ENCODE assay signal across 1 cellular context in the genomic region with DNA sequence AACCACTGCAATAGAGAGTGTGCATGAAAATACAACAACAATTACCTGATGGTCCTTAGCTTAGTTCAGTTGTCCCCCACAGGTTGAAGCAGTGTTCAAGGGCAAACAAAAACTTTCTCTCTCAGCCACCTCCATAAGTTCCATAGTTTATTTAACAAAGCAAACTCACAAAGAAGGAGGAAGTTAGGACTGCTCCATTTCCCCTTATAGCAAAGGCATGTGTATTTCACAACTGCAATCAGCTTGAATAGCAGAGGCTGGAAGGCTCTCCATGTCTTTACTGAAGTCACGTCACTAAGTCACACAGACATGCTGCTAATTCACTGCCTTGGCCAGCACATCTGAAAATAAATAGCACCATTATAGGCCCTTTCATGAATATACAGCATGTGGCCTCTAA.
TF ChIP-seq lines count a peak whose summit lies in the region.

No MANE protein-coding gene starts in this region.

TF ChIP-seq in SK-N-SH, 30 proteins besides CTCF, POLR2A, EP300 and RAD21 (continued from another document):
- TF ChIP-seq, protein P1, sequence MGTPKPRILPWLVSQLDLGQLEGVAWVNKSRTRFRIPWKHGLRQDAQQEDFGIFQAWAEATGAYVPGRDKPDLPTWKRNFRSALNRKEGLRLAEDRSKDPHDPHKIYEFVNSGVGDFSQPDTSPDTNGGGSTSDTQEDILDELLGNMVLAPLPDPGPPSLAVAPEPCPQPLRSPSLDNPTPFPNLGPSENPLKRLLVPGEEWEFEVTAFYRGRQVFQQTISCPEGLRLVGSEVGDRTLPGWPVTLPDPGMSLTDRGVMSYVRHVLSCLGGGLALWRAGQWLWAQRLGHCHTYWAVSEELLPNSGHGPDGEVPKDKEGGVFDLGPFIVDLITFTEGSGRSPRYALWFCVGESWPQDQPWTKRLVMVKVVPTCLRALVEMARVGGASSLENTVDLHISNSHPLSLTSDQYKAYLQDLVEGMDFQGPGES (IDR thresholded peaks at IDR 0.05; ENCODE audit: low read depth, low read length), result no peak
- TF ChIP-seq TCF12 (IDR thresholded peaks at IDR 0.05) (no peak), GABPA (IDR thresholded peaks at IDR 0.05; ENCODE audit: low read depth) (no peak), REST (IDR thresholded peaks at IDR 0.05; ENCODE audit: low read depth, low read length) (no peak), NRF1 (IDR thresholded peaks at IDR 0.05; ENCODE audit: low read depth, low read length) (no peak)
- TF ChIP-seq, protein P2, sequence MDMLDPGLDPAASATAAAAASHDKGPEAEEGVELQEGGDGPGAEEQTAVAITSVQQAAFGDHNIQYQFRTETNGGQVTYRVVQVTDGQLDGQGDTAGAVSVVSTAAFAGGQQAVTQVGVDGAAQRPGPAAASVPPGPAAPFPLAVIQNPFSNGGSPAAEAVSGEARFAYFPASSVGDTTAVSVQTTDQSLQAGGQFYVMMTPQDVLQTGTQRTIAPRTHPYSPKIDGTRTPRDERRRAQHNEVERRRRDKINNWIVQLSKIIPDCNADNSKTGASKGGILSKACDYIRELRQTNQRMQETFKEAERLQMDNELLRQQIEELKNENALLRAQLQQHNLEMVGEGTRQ (IDR thresholded peaks at IDR 0.05; ENCODE audit: borderline replicate concordance, low read depth, low read length), result no peak
TF ChIP-seq in SK-N-SH: peak in this region for 0.
